ENCODE assay signal across 2 cellular contexts in genomic region chr15:86634992-86635608, GRCh38.
TF ChIP-seq lines count a peak whose summit lies in the region.

No MANE protein-coding gene starts in this region.

TF ChIP-seq in HepG2, 621 proteins besides CTCF, POLR2A, EP300 and RAD21:
- TF ChIP-seq ZNF331 (CRISPR knock-in tag; IDR thresholded peaks at IDR 0.05) (no peak), HNRNPK (IDR thresholded peaks at IDR 0.05; ENCODE audit: low read depth, low read length, poor library complexity, severe bottlenecking) (peak; percentile 96)

TF ChIP-seq in H1, 55 proteins besides CTCF, POLR2A, EP300 and RAD21:
- TF ChIP-seq JUN (IDR thresholded peaks at IDR 0.05; ENCODE audit: low read depth, low read length), result no peak
- TF ChIP-seq TBP (IDR thresholded peaks at IDR 0.05; ENCODE audit: low read depth, low read length), result no peak
- TF ChIP-seq PHF8 (conservative IDR thresholded peaks at IDR 0.05; ENCODE audit: low read depth, low read length), result no peak
- TF ChIP-seq TAF1 (IDR thresholded peaks at IDR 0.05; ENCODE audit: low read depth, low read length), result no peak
- no peak for TF ChIP-seq SIN3A (conservative IDR thresholded peaks at IDR 0.05 in 1 of 2, IDR thresholded peaks at IDR 0.05 in 1 of 2; ENCODE audit: low read depth in 1 of 2, low read length in 2 of 2)
- TF ChIP-seq CBX5 (IDR thresholded peaks at IDR 0.05; ENCODE audit: low read depth, low read length), result no peak
- no peak for TF ChIP-seq RXRA (IDR thresholded peaks at IDR 0.05; ENCODE audit: insufficient read depth, low read depth, low read length)
- no peak for TF ChIP-seq ZNF274 (IDR thresholded peaks at IDR 0.05; ENCODE audit: borderline replicate concordance, extremely low read depth, low read length)
- TF ChIP-seq SP4 (IDR thresholded peaks at IDR 0.05; ENCODE audit: low read length), result no peak
- TF ChIP-seq KDM4A (IDR thresholded peaks at IDR 0.05; ENCODE audit: low read depth, low read length, severe bottlenecking), result no peak
- no peak for TF ChIP-seq EGR1 (IDR thresholded peaks at IDR 0.05; ENCODE audit: borderline replicate concordance, low read depth, low read length)
